ENCODE assay signal across 22 cellular contexts in the genomic region with DNA sequence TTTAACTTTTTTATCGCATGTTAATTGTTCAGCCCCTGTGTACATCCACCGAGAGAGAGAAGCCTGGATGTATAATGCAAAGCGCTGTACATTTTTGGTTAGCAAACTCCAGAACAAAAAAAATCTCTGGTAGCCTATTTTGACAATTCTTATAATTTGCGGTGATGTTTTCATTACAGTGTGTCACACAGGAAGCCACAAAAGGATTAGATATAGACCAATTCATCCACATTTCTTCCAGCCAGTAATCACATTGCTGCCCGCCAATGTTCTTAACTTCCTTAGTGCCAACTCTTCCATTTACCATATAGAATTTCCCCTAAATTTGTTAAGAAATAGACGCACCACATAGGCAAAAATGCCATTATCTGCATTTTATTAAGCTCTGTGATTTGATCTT.
A peak's percentile ranks its signal among the peaks of the same experiment; 100 is the strongest.
DNase-seq lines count a peak whose midpoint lies in the region; ATAC-seq and TF ChIP-seq lines count a peak whose summit lies in the region.
"Had no signal": no experiment of that assay in that cellular context is flagged by ENCODE, and none has a peak within 500 bp of the region (broad histone marks: within the 10 kb centered on the region; RNA-seq: fewer than 3 reads in every experiment).

No MANE protein-coding gene starts in this region.

- H4K20me1 ChIP-seq in OCI-LY7 (ENCODE audit: insufficient read depth, low read length) (no peaks in the 10 kb centered on the region), smooth muscle cell (ENCODE audit: low read depth) (no peaks in the 10 kb centered on the region)
- H4K20me1 ChIP-seq: BLaER1 treated with 17β-estradiol and CSF1 and Interleukin-3, amounts not matched to agents 10 nM and 100 nM had no signal

- no peaks in the 10 kb centered on the region for H3K36me3 ChIP-seq in OCI-LY7 (ENCODE audit: insufficient read depth, low read length)
- no peaks in the 10 kb centered on the region for H3K36me3 ChIP-seq in smooth muscle cell (ENCODE audit: low read depth)
- H3K36me3 ChIP-seq: BE2C; BLaER1 treated with 17β-estradiol and CSF1 and Interleukin-3, amounts not matched to agents 10 nM and 100 nM had no signal

- H3K4me3 ChIP-seq in OCI-LY7 (ENCODE audit: low read depth, low read length, poor library complexity, severe bottlenecking): no peak overlapping the region
- H3K4me3 ChIP-seq in smooth muscle cell: no peak overlapping the region
- H3K4me3 ChIP-seq: BLaER1 treated with 17β-estradiol and CSF1 and Interleukin-3, amounts not matched to agents 10 nM and 100 nM; GM12878; GM23338 had no signal

- peak overlapping the region; percentile 59; the same call in 1 of the 2 replicates for H2AFZ ChIP-seq in OCI-LY7 (ENCODE audit: low read length)
- H2AFZ ChIP-seq in smooth muscle cell (ENCODE audit: low read depth): no peak overlapping the region
- H2AFZ ChIP-seq: GM23338 had no signal

- no peaks in the 10 kb centered on the region for H3F3A ChIP-seq in smooth muscle cell (ENCODE audit: low read depth)

- no peak for DNase-seq in natural killer cell
- DNase-seq in natural killer cell treated with Interleukin-12 subunit alpha and Interleukin-12 subunit beta and Interleukin-15 and Interleukin-18, amount 100 ng/mL, for 72 hours (ENCODE audit: low spot score): no peak
- no peak for DNase-seq in OCI-LY7 (ENCODE audit: low spot score)
- DNase-seq in smooth muscle cell (lab: John Stamatoyannopoulos, UW; ENCODE audit: unreplicated experiment): no peak
- DNase-seq in NCI-H1417 (lab: John Stamatoyannopoulos, UW): no peak
- DNase-seq in mesothelial cell of epicardium (ENCODE audit: low spot score in 2 of 2, unreplicated experiment in 2 of 2): no peak
- DNase-seq: ACHN; AML-193; BE2C; Caco-2; CD4-positive, alpha-beta memory T cell; DMS153; DND-41; EL; GDM1; H9 had no signal

- H3K27ac Mint-ChIP-seq in natural killer cell (no peak overlapping the region), mesothelial cell of epicardium (no peak overlapping the region)
- H3K27ac Mint-ChIP-seq in natural killer cell treated with Interleukin-12 subunit alpha and Interleukin-12 subunit beta and Interleukin-15 and Interleukin-18, amount 100 ng/mL, for 72 hours: no peak overlapping the region
- H3K27ac Mint-ChIP-seq: CD14-positive monocyte, GM23338, H9 had no signal

- peak in 2 of 3 donors; percentile 26 to 51 for ATAC-seq in natural killer cell
- ATAC-seq in natural killer cell treated with Interleukin-12 subunit alpha and Interleukin-12 subunit beta and Interleukin-15 and Interleukin-18, amount 100 ng/mL, for 72 hours: no peak
- ATAC-seq: GM12878, GM23338, HCT116 had no signal

- TF ChIP-seq CTCF in natural killer cell (IDR thresholded peaks at IDR 0.05) (no peak), OCI-LY7 (conservative IDR thresholded peaks at IDR 0.05; ENCODE audit: low read length) (no peak), smooth muscle cell (IDR thresholded peaks at IDR 0.05; ENCODE audit: borderline replicate concordance, insufficient read depth, poor library complexity, severe bottlenecking) (no peak), mesothelial cell of epicardium (IDR thresholded peaks at IDR 0.05; ENCODE audit: unreplicated experiment) (no peak)

- WGBS in smooth muscle cell (ENCODE audit: low lambda C conversion rate): 68% methylated on average over 6 of the region's 6 CpGs

- peak overlapping the region; percentile 41 for H3K4me3 Mint-ChIP-seq in natural killer cell
- H3K4me3 Mint-ChIP-seq in natural killer cell treated with Interleukin-12 subunit alpha and Interleukin-12 subunit beta and Interleukin-15 and Interleukin-18, amount 100 ng/mL, for 72 hours: no peak overlapping the region
- H3K4me3 Mint-ChIP-seq in mesothelial cell of epicardium: no peak overlapping the region
- H3K4me3 Mint-ChIP-seq: CD14-positive monocyte; CD4-positive, alpha-beta memory T cell; GM23338; H9 had no signal

- peaks cover 5% of the 10 kb centered on the region; the same call in 1 of the 2 replicates for H3K9me2 ChIP-seq in OCI-LY7 (ENCODE audit: insufficient read depth, low read length)

- H3K4me1 Mint-ChIP-seq in natural killer cell (peaks cover 11 to 17% of the 10 kb centered on the region in 2 donors), mesothelial cell of epicardium (peaks cover 18% of the 10 kb centered on the region)
- peaks cover 9 to 10% of the 10 kb centered on the region in 2 donors for H3K4me1 Mint-ChIP-seq in natural killer cell treated with Interleukin-12 subunit alpha and Interleukin-12 subunit beta and Interleukin-15 and Interleukin-18, amount 100 ng/mL, for 72 hours (ENCODE audit: low read depth in 2 of 2)
- H3K4me1 Mint-ChIP-seq: CD14-positive monocyte; CD4-positive, alpha-beta memory T cell had no signal

- CTCF ChIA-PET in OCI-LY7 (lab: Charles Lee; ENCODE audit: unreplicated experiment): no interaction called here

- no peaks in the 10 kb centered on the region for H3K79me2 ChIP-seq in OCI-LY7 (ENCODE audit: insufficient read depth, low read depth, low read length)
- H3K79me2 ChIP-seq in smooth muscle cell (ENCODE audit: low read depth): no peaks in the 10 kb centered on the region

- H3K4me1 ChIP-seq in OCI-LY7 (ENCODE audit: insufficient read depth, low read length, poor library complexity, severe bottlenecking): no peaks in the 10 kb centered on the region
- no peaks in the 10 kb centered on the region for H3K4me1 ChIP-seq in smooth muscle cell (ENCODE audit: low read depth)
- H3K4me1 ChIP-seq: BE2C; BLaER1 treated with 17β-estradiol and CSF1 and Interleukin-3, amounts not matched to agents 10 nM and 100 nM; Caco-2 had no signal

- no peak overlapping the region for H3K9ac ChIP-seq in smooth muscle cell (ENCODE audit: low read depth)
- H3K9ac ChIP-seq: BLaER1 treated with 17β-estradiol and CSF1 and Interleukin-3, amounts not matched to agents 10 nM and 100 nM had no signal

- POLR2A ChIA-PET in OCI-LY7 (lab: Charles Lee): interaction anchor here (1.0 to 1.8 kb wide), 7 partner anchors 11 to 62 kb away, joined by 3 to 5 read pairs (median 4); no protein-coding TSS in a partner anchor

- no peak overlapping the region for H3K27ac ChIP-seq in OCI-LY7 (ENCODE audit: low read depth, low read length, poor library complexity, severe bottlenecking)
- no peak overlapping the region for H3K27ac ChIP-seq in smooth muscle cell (ENCODE audit: low read depth)
- H3K27ac ChIP-seq: 22Rv1; BLaER1 treated with 17β-estradiol and CSF1 and Interleukin-3, amounts not matched to agents 10 nM and 100 nM had no signal

- intact Hi-C loops in natural killer cell (cut with micrococcal nuclease) (no loop called here), OCI-LY7 (cut with micrococcal nuclease; ENCODE audit: unreplicated experiment) (no loop called here)

- no peaks in the 10 kb centered on the region for H3K27me3 ChIP-seq in smooth muscle cell (ENCODE audit: low read depth)
- H3K27me3 ChIP-seq: BE2C; BLaER1 treated with 17β-estradiol and CSF1 and Interleukin-3, amounts not matched to agents 10 nM and 100 nM had no signal

- no peaks in the 10 kb centered on the region for H3K9me3 Mint-ChIP-seq in natural killer cell
- H3K9me3 Mint-ChIP-seq in natural killer cell treated with Interleukin-12 subunit alpha and Interleukin-12 subunit beta and Interleukin-15 and Interleukin-18, amount 100 ng/mL, for 72 hours: peaks cover 5% of the 10 kb centered on the region
- no peaks in the 10 kb centered on the region for H3K9me3 Mint-ChIP-seq in mesothelial cell of epicardium
- H3K9me3 Mint-ChIP-seq: GM23338 had no signal

- peaks cover 28 to 62% of the 10 kb centered on the region in 2 donors for H3K27me3 Mint-ChIP-seq in natural killer cell (ENCODE audit: low read depth in 2 of 2)
- peaks cover 23 to 27% of the 10 kb centered on the region in 2 donors for H3K27me3 Mint-ChIP-seq in natural killer cell treated with Interleukin-12 subunit alpha and Interleukin-12 subunit beta and Interleukin-15 and Interleukin-18, amount 100 ng/mL, for 72 hours
- no peaks in the 10 kb centered on the region for H3K27me3 Mint-ChIP-seq in mesothelial cell of epicardium (ENCODE audit: low read depth)
- H3K27me3 Mint-ChIP-seq: CD4-positive, alpha-beta memory T cell had no signal

- no peaks in the 10 kb centered on the region for H3K36me3 Mint-ChIP-seq in natural killer cell
- H3K36me3 Mint-ChIP-seq in natural killer cell treated with Interleukin-12 subunit alpha and Interleukin-12 subunit beta and Interleukin-15 and Interleukin-18, amount 100 ng/mL, for 72 hours: no peaks in the 10 kb centered on the region
- no peaks in the 10 kb centered on the region for H3K36me3 Mint-ChIP-seq in mesothelial cell of epicardium
- H3K36me3 Mint-ChIP-seq: CD14-positive monocyte; CD4-positive, alpha-beta memory T cell had no signal

- BruUV-seq in OCI-LY7 (replicated peaks; lab: Mats Ljungman, UMichigan): no TSS peak

- no peak overlapping the region for H3K4me2 ChIP-seq in OCI-LY7 (ENCODE audit: low read length)
- peak overlapping the region; percentile 66 for H3K4me2 ChIP-seq in smooth muscle cell
- H3K4me2 ChIP-seq: BLaER1 treated with 17β-estradiol and CSF1 and Interleukin-3, amounts not matched to agents 10 nM and 100 nM; GM23338 had no signal

- H3K9me3 ChIP-seq in OCI-LY7 (ENCODE audit: low read length) (no peaks in the 10 kb centered on the region), smooth muscle cell (replicated peaks; ENCODE audit: low read depth) (no peaks in the 10 kb centered on the region)
- H3K9me3 ChIP-seq: BE2C; BLaER1 treated with 17β-estradiol and CSF1 and Interleukin-3, amounts not matched to agents 10 nM and 100 nM; Caco-2 had no signal

Comparison
In these comparisons a context has a peak if more than half of its experiments do, and no peak if none do; other contexts are left out.
1. ATAC-seq: peak in natural killer cell (2 of 3); none in natural killer cell treated with Interleukin-12 subunit alpha and Interleukin-12 subunit beta and Interleukin-15 and Interleukin-18, amount 100 ng/mL, for 72 hours (0 of 2).